In the genomic region with DNA sequence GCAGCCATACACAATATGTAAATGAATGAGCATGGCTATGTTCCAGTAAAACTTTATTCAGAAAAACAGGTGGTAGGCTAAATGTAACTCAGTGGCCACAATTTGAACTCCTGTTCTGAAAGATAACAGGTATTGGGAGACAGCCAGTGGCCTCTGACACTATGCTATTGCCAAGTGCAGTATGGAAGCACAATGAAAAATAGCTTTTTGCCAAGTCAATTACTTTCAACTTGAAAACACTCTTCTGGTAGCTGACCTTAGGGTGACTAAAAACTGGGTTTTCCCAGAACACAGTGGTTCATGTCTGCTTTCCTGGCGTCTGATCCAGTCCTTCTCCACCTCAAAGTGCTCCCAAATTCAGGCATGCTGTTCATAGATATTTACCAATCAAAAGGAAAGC, we compare ENCODE assay signal across 22 cellular contexts.
"Had no signal": no experiment of that assay in that cellular context is flagged by ENCODE, and none has a peak within 500 bp of the region (broad histone marks: within the 10 kb centered on the region; RNA-seq: fewer than 3 reads in every experiment).

No MANE protein-coding gene starts in this region.

- H3K4me2 ChIP-seq: hepatocyte had no signal

- H3K36me3 ChIP-seq: esophagus squamous epithelium, neutrophil, sigmoid colon, thoracic aorta had no signal

- H3K9me3 ChIP-seq: esophagus squamous epithelium, mucosa of descending colon, neutrophil, psoas muscle, sigmoid colon, thoracic aorta had no signal

- H2AFZ ChIP-seq: hepatocyte had no signal

- DNase-seq: cortex of kidney; effector memory CD8-positive, alpha-beta T cell; esophagus squamous epithelium; foreskin fibroblast; kidney; left cardiac atrium; left ventricle myocardium superior; mammary epithelial cell; mucosa of descending colon; naive thymus-derived CD8-positive, alpha-beta T cell; psoas muscle; retina; sigmoid colon; stimulated activated CD4-positive, alpha-beta T cell treated with anti-CD3 and anti-CD28 coated beads, Interleukin-2, amount 100 ng/mL, for 24 hours; stimulated activated CD4-positive, alpha-beta T cell treated with anti-CD3 and anti-CD28 coated beads, Interleukin-4, amount 100 ng/mL, for 4 hours; stimulated activated naive B cell treated with anti-CD40 and anti-IgM and Interleukin-4, amounts not matched to agents 10 μg/mL and 1 μg/mL and 100 μg/mL, for 72 hours; stimulated activated naive CD8-positive, alpha-beta T cell treated with anti-CD3 and anti-CD28 coated beads, Interleukin-15, amount 100 ng/mL, for 72 hours; substantia nigra had no signal

- ATAC-seq: effector memory CD8-positive, alpha-beta T cell; left cardiac atrium; left ventricle myocardium superior; mucosa of descending colon; naive thymus-derived CD8-positive, alpha-beta T cell; psoas muscle; stimulated activated naive B cell treated with anti-CD40 and anti-IgM and Interleukin-4, amounts not matched to agents 10 μg/mL and 1 μg/mL and 100 μg/mL, for 72 hours; stimulated activated naive CD8-positive, alpha-beta T cell treated with anti-CD3 and anti-CD28 coated beads, Interleukin-15, amount 100 ng/mL, for 72 hours had no signal

- H3K27ac ChIP-seq: esophagus squamous epithelium, hepatocyte, neutrophil, psoas muscle, sigmoid colon, skin epidermis, thoracic aorta had no signal

- H3K27me3 ChIP-seq: esophagus squamous epithelium, hepatocyte, neutrophil, sigmoid colon had no signal

- H3K4me1 ChIP-seq: psoas muscle, sigmoid colon had no signal

- H3K4me3 ChIP-seq: esophagus squamous epithelium, hepatocyte, mucosa of descending colon, psoas muscle, sigmoid colon, skin epidermis, thoracic aorta had no signal

- H3K79me2 ChIP-seq: hepatocyte had no signal
